Comparison of ENCODE assay signal across 27 cellular contexts in the genomic region with DNA sequence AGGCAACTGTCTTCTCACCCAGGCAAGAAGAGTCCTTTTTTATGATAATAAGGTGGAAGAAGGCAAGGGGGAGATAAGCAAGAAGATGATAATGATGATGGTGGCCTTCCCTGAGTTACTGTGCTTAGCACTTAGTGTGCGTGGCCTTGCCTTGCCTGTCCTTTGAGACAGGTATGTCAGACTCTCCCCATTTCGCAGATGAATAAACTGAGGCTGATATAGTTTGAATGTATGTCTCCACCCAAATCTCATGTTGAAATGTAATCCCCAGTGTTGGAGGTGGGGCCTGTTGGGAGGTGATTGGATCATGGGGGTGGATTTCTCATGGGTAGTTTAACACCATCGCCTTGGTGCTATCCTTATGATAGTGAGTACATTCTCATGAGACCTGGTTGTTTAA. TPM values are rescaled to one million over a fixed set of nuclear protein-coding genes. Genes with fewer than 3 reads are reported as not detected.
"Had no signal": no experiment of that assay in that cellular context is flagged by ENCODE, and none has a peak within 500 bp of the region (broad histone marks: within the 10 kb centered on the region; RNA-seq: fewer than 3 reads in every experiment).

No MANE protein-coding gene starts in this region.

- H3K9me3 ChIP-seq: colonic mucosa, esophagus squamous epithelium, gastrocnemius medialis, lower lobe of right lung, mucosa of descending colon had no signal

- H3K36me3 ChIP-seq: colonic mucosa, esophagus squamous epithelium, gastrocnemius medialis, left lung, lower lobe of right lung had no signal

- H3K4me1 Mint-ChIP-seq: mesothelial cell of epicardium had no signal

- H3K36me3 Mint-ChIP-seq: mesothelial cell of epicardium had no signal

- H3K27ac Mint-ChIP-seq: dendritic cell treated with granulocyte-macrophage colony-stimulating factor and Interleukin-4, amounts not matched to agents 40 ng/mL and 50 ng/mL, for 4 days; effector memory CD8-positive, alpha-beta T cell; endodermal cell; mesothelial cell of epicardium had no signal

- ATAC-seq: effector memory CD8-positive, alpha-beta T cell; esophagus mucosa; gastrocnemius medialis; left cardiac atrium; left lung; left ventricle myocardium superior; mucosa of descending colon had no signal

- H3K4me3 Mint-ChIP-seq: dendritic cell treated with granulocyte-macrophage colony-stimulating factor and Interleukin-4, amounts not matched to agents 40 ng/mL and 50 ng/mL, for 4 days; effector memory CD8-positive, alpha-beta T cell; endodermal cell; mesothelial cell of epicardium had no signal

- H3K4me1 ChIP-seq: gastrocnemius medialis, left lung, lower lobe of right lung had no signal

- FAIRE-seq: endometrium, islet of Langerhans, keratinocyte had no signal

- H3K4me3 ChIP-seq: colonic mucosa, esophagus squamous epithelium, gastrocnemius medialis, heart right ventricle, left lung, lower lobe of right lung, mucosa of descending colon had no signal

- H3K9me3 Mint-ChIP-seq: dendritic cell treated with granulocyte-macrophage colony-stimulating factor and Interleukin-4, amounts not matched to agents 40 ng/mL and 50 ng/mL, for 4 days; effector memory CD8-positive, alpha-beta T cell had no signal

- H3K27ac ChIP-seq: colonic mucosa, epithelial cell of prostate, esophagus squamous epithelium, gastrocnemius medialis, heart right ventricle, left lung, lower lobe of right lung had no signal

- H3K27me3 Mint-ChIP-seq: effector memory CD8-positive, alpha-beta T cell had no signal

- H3K27me3 ChIP-seq: colonic mucosa, esophagus squamous epithelium, gastrocnemius medialis, heart right ventricle, left lung had no signal

- DNase-seq: cortex of kidney; effector CD8-positive, alpha-beta T cell; effector memory CD8-positive, alpha-beta T cell; erythroblast; esophagus squamous epithelium; foreskin fibroblast; foreskin melanocyte; gastrocnemius medialis; glutamatergic neuron; head of caudate nucleus; heart right ventricle; hippocampal formation; left cardiac atrium; left lung; left ventricle myocardium superior; lower lobe of right lung; mesenchymal stem cell; mucosa of descending colon had no signal

RNA-seq across cellular contexts. Expression of gene OAS1, which starts 23.0 kb away (rescaled TPM):
- total RNA-seq: endodermal cell had no signal

RNA-seq across cellular contexts. Expression of gene OAS2, which starts 48.6 kb away (rescaled TPM):
- total RNA-seq: endodermal cell had no signal
